8 cellular contexts compared by ENCODE assay signal in the genomic region with DNA sequence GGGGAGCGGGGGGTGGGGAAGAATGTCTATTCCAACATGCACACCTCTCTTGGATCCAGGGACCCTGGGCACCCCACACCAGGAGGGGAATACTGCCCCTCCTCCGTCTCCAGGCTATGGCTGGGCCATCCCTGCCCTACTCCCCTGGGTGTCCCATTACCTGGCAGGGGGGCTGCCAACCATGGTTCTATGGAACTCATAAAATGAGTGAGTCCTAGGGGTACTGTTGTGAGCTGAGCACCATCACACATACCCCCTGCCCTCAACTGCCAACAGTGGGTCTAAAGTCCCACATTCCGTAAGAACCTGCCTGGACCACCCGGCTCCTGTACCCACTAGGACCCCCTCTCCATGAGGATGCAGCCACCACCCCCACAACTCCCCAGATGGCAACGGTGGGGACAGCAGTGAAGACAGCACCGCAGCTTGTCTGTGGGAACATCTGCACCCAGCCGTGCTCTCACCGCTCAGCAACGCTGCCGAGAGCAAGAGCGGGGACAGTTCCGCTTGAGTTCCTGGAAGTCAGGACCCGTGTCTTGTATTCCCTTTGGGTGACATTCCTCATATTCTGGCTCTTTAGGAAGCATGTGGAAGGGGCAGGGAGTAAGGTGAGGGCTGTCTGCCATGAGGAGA. TPM values are rescaled to one million over a fixed set of nuclear protein-coding genes. Genes with fewer than 3 reads are reported as not detected.
DNase-seq lines count a peak whose midpoint lies in the region; ATAC-seq and TF ChIP-seq lines count a peak whose summit lies in the region.

No MANE protein-coding gene starts in this region.

- H3K4me1 ChIP-seq in BLaER1: peaks cover 99% of the 10 kb centered on the region
- peaks cover 14% of the 10 kb centered on the region; the same call in 1 of the 2 replicates for H3K4me1 ChIP-seq in HUES64 (ENCODE audit: insufficient read depth, low read length)

- H3K4me1 Mint-ChIP-seq in progenitor cell of endocrine pancreas (ENCODE audit: low read depth): no peaks in the 10 kb centered on the region

- no peaks in the 10 kb centered on the region for H3K9me3 Mint-ChIP-seq in progenitor cell of endocrine pancreas (ENCODE audit: low read depth)

- H3K9ac ChIP-seq in BLaER1 (peak overlapping the region; percentile 70; the same call in 1 of the 2 replicates), HUES64 (ENCODE audit: low read depth, low read length) (peak overlapping the region; percentile 58; the same call in 1 of the 2 replicates)

- DNase-seq in dorsolateral prefrontal cortex (no peak), progenitor cell of endocrine pancreas (ENCODE audit: low spot score, unreplicated experiment) (no peak), epidermal melanocyte (ENCODE audit: insufficient read length, low spot score) (no peak), NOMO-1 treated with dmso at 0.1 percent for 144 hours (lab: John Stamatoyannopoulos, UW; ENCODE audit: unreplicated experiment) (no peak)
- no peak for DNase-seq in activated CD4-positive, CD25-positive, alpha-beta regulatory T cell treated with anti-CD3 and anti-CD28 coated beads, Interleukin-2, amount 50 U/mL, for 72 hours

- intact Hi-C loops in dorsolateral prefrontal cortex (cut with DNase I): loop anchor here in 1 of 2 donors (5.0 kb wide), 1 partner anchor 92 kb away; no protein-coding TSS in a partner anchor

- H3K27ac ChIP-seq in BLaER1 (peak overlapping the region; percentile 82), HUES64 (ENCODE audit: low read depth, low read length) (peak overlapping the region; percentile 82), dorsolateral prefrontal cortex (peak overlapping the region; percentile 27 to 99 (median 95))

- H3K4me2 ChIP-seq in BLaER1: peak overlapping the region; percentile 88

- peak overlapping the region; percentile 69 for H3K27ac Mint-ChIP-seq in progenitor cell of endocrine pancreas

- no peak for ATAC-seq in GM18861 (IDR thresholded peaks at IDR 0.05; ENCODE audit: unreplicated experiment)

- no peaks in the 10 kb centered on the region for H3K27me3 ChIP-seq in BLaER1
- H3K27me3 ChIP-seq in HUES64 (ENCODE audit: insufficient read depth, low read length): no peaks in the 10 kb centered on the region
- H3K27me3 ChIP-seq in dorsolateral prefrontal cortex: no peaks in the 10 kb centered on the region

- H4K20me1 ChIP-seq in BLaER1: peaks cover 96% of the 10 kb centered on the region

- no peak overlapping the region for H3K4me3 ChIP-seq in BLaER1
- no peak overlapping the region for H3K4me3 ChIP-seq in HUES64 (ENCODE audit: low read length)
- H3K4me3 ChIP-seq in dorsolateral prefrontal cortex: no peak overlapping the region

- TF ChIP-seq CTCF in dorsolateral prefrontal cortex (IDR thresholded peaks at IDR 0.05 in 54 of 56, conservative IDR thresholded peaks at IDR 0.05 in 2 of 56; ENCODE audit: low read depth in 1 of 56, partially characterized antibody in 56 of 56): no peak
- TF ChIP-seq CTCF in progenitor cell of endocrine pancreas (IDR thresholded peaks at IDR 0.05; ENCODE audit: unreplicated experiment): no peak

- peaks cover 77% of the 10 kb centered on the region for H3K36me3 ChIP-seq in BLaER1
- peaks cover 9% of the 10 kb centered on the region; the same call in 1 of the 2 replicates for H3K36me3 ChIP-seq in HUES64 (ENCODE audit: insufficient read depth, low read length)

- WGBS in HUES64: 91% methylated on average over 13 of the region's 13 CpGs

- no peaks in the 10 kb centered on the region for H3K27me3 Mint-ChIP-seq in progenitor cell of endocrine pancreas

- peaks cover 3% of the 10 kb centered on the region for H3K36me3 Mint-ChIP-seq in progenitor cell of endocrine pancreas (ENCODE audit: insufficient read depth)

- no peak overlapping the region for H3K4me3 Mint-ChIP-seq in progenitor cell of endocrine pancreas (ENCODE audit: low read depth)

- H3K9me3 ChIP-seq in BLaER1 (no peaks in the 10 kb centered on the region), HUES64 (ENCODE audit: insufficient read depth, low read depth, low read length) (no peaks in the 10 kb centered on the region)

RNA-seq across cellular contexts. Expression of gene BIN1, which starts 41.5 kb away (rescaled TPM):
- polyA plus RNA-seq in HUES64 (2013, experiment 1 of 2): 41.0 TPM
- polyA plus RNA-seq in HUES64 (2013, experiment 2 of 2): 45.4 TPM
- total RNA-seq in dorsolateral prefrontal cortex: 100 to 1,000 TPM; 151 to 703 (median 290) TPM
- 65.5 and 66.0 TPM in 2 replicates for total RNA-seq in progenitor cell of endocrine pancreas
